30 cellular contexts compared by ENCODE assay signal in the genomic region with DNA sequence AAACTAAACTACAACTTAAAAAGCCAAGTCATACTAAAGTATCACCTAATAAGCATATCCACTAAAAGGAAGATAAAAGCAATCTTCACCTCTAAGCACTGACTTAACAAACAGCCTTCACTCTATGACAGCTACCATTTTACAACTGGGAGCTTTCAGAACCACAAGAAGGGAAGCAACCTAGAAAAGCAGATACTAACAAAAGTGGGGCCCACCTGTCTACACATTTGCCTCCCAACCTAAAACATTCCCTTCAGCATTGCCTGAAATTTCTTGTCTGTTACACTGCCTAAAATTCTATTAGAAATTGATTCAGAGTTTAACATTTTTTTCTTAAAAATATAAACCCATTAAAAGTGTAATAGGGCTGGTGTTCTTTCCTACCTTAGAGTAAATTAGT.
"Had no signal": no experiment of that assay in that cellular context is flagged by ENCODE, and none has a peak within 500 bp of the region (broad histone marks: within the 10 kb centered on the region; RNA-seq: fewer than 3 reads in every experiment).

No MANE protein-coding gene starts in this region.

- ATAC-seq: left cardiac atrium; left lung; lower lobe of right lung; mucosa of descending colon; naive thymus-derived CD4-positive, alpha-beta T cell; natural killer cell treated with Interleukin-12 subunit alpha and Interleukin-12 subunit beta and Interleukin-15 and Interleukin-18, amount 100 ng/mL, for 72 hours; pancreas; right cardiac atrium; sciatic nerve; stimulated activated naive B cell treated with anti-CD40 and anti-IgM and Interleukin-4, amounts not matched to agents 10 μg/mL and 1 μg/mL and 100 μg/mL, for 72 hours; stimulated activated naive CD8-positive, alpha-beta T cell treated with anti-CD3 and anti-CD28 coated beads, Interleukin-15, Interleukin-2, amounts not matched to agents 100 U/mL and 50 U/mL, for 24 hours; upper lobe of right lung had no signal

- H3K4me1 Mint-ChIP-seq: stimulated activated naive B cell treated with anti-CD40 and anti-IgM and Interleukin-4, amounts not matched to agents 10 μg/mL and 1 μg/mL and 100 μg/mL, for 72 hours had no signal

- H3K27ac Mint-ChIP-seq: natural killer cell treated with Interleukin-12 subunit alpha and Interleukin-12 subunit beta and Interleukin-15 and Interleukin-18, amount 100 ng/mL, for 72 hours; stimulated activated naive B cell treated with anti-CD40 and anti-IgM and Interleukin-4, amounts not matched to agents 10 μg/mL and 1 μg/mL and 100 μg/mL, for 72 hours had no signal

- H3K4me3 Mint-ChIP-seq: naive thymus-derived CD4-positive, alpha-beta T cell; natural killer cell treated with Interleukin-12 subunit alpha and Interleukin-12 subunit beta and Interleukin-15 and Interleukin-18, amount 100 ng/mL, for 72 hours; stimulated activated naive B cell treated with anti-CD40 and anti-IgM and Interleukin-4, amounts not matched to agents 10 μg/mL and 1 μg/mL and 100 μg/mL, for 72 hours had no signal

- H3K36me3 ChIP-seq: prostate gland had no signal

- H3K9me3 Mint-ChIP-seq: natural killer cell treated with Interleukin-12 subunit alpha and Interleukin-12 subunit beta and Interleukin-15 and Interleukin-18, amount 100 ng/mL, for 72 hours; stimulated activated naive B cell treated with anti-CD40 and anti-IgM and Interleukin-4, amounts not matched to agents 10 μg/mL and 1 μg/mL and 100 μg/mL, for 72 hours had no signal

- H3K4me1 ChIP-seq: pancreas, prostate gland, testis, thyroid gland, transverse colon had no signal

- H3K4me3 ChIP-seq: left lung, lower lobe of right lung, mucosa of descending colon, pancreas, prostate gland, skin epidermis, stomach, testis, thyroid gland, transverse colon, upper lobe of right lung had no signal

- H3K27ac ChIP-seq: left lung, lower lobe of right lung, pancreas, prostate gland, skin epidermis, stomach, testis, thyroid gland, transverse colon, upper lobe of right lung had no signal

- DNase-seq: hippocampal formation; kidney glomerular epithelial cell; left cardiac atrium; left lung; lower lobe of right lung; mammary epithelial cell; mesenchymal stem cell; midbrain; mucosa of descending colon; naive thymus-derived CD4-positive, alpha-beta T cell; nucleus accumbens; pancreas; posterior cingulate gyrus; retina; right cardiac atrium; stimulated activated CD4-positive, alpha-beta T cell treated with anti-CD3 and anti-CD28 coated beads, Interleukin-12 subunit alpha, Interleukin-12 subunit beta, amount 100 ng/mL, for 4 hours; stimulated activated CD4-positive, alpha-beta T cell treated with anti-CD3 and anti-CD28 coated beads, Interleukin-15, amount 100 ng/mL, for 24 hours; stimulated activated CD4-positive, alpha-beta T cell treated with anti-CD3 and anti-CD28 coated beads, Interleukin-2, amount 100 ng/mL, for 24 hours; stimulated activated CD4-positive, alpha-beta T cell treated with anti-CD3 and anti-CD28 coated beads, Interleukin-4, amount 100 ng/mL, for 1 hour; stimulated activated naive B cell treated with anti-CD40 and anti-IgM and Interleukin-4, amounts not matched to agents 10 μg/mL and 1 μg/mL and 100 μg/mL, for 72 hours; stimulated activated naive CD8-positive, alpha-beta T cell treated with anti-CD3 and anti-CD28 coated beads, Interleukin-15, Interleukin-2, amounts not matched to agents 100 U/mL and 50 U/mL, for 24 hours; stomach; testis; thyroid gland; transverse colon; upper lobe of right lung had no signal

- H3K27me3 ChIP-seq: left lung, pancreas, stomach, testis, thyroid gland, transverse colon, upper lobe of right lung had no signal

- H3K9me3 ChIP-seq: left lung, lower lobe of right lung, mucosa of descending colon, pancreas, prostate gland, stomach, testis, thyroid gland, transverse colon, upper lobe of right lung had no signal

- H3K27me3 Mint-ChIP-seq: naive thymus-derived CD4-positive, alpha-beta T cell; natural killer cell treated with Interleukin-12 subunit alpha and Interleukin-12 subunit beta and Interleukin-15 and Interleukin-18, amount 100 ng/mL, for 72 hours; stimulated activated naive B cell treated with anti-CD40 and anti-IgM and Interleukin-4, amounts not matched to agents 10 μg/mL and 1 μg/mL and 100 μg/mL, for 72 hours had no signal
